In genomic region chr22:50303848-50304527, GRCh38 we compare ENCODE assay signal across 6 cellular contexts. TPM values are rescaled to one million over a fixed set of nuclear protein-coding genes. Genes with fewer than 3 reads are reported as not detected.
A peak's percentile ranks its signal among the peaks of the same experiment; 100 is the strongest.
DNase-seq lines count a peak whose midpoint lies in the region; ATAC-seq and TF ChIP-seq lines count a peak whose summit lies in the region.

No MANE protein-coding gene starts in this region.

- peak overlapping the region; percentile 37 to 91 for H3K27ac ChIP-seq in ovary

- TF ChIP-seq POLR2A in ovary (IDR thresholded peaks at IDR 0.05), result no peak

- ATAC-seq in GM18867 (IDR thresholded peaks at IDR 0.05; ENCODE audit: unreplicated experiment), result no peak
- ATAC-seq in GM18868 (IDR thresholded peaks at IDR 0.05; ENCODE audit: unreplicated experiment), result no peak

- intact Hi-C loops in ovary (cut with DNase I), result no loop called here

- DNase-seq in HFF-Myc (ENCODE audit: extremely low read depth, low read depth) (no peak), cerebellar cortex (ENCODE audit: low spot score) (peak; percentile 61), ovary (peak in 2 of 5 donors; percentile 61 to 66), NCI-H82 (lab: John Stamatoyannopoulos, UW) (no peak)

- WGBS in ovary, 3 donors, result 20 to 40% (median 35%) methylated on average over 8 to 11 of the region's 11 CpGs

- no peaks in the 10 kb centered on the region for H3K36me3 ChIP-seq in ovary

- H3K27me3 ChIP-seq in ovary, result no peaks in the 10 kb centered on the region

- TF ChIP-seq EP300 in ovary (IDR thresholded peaks at IDR 0.05), result no peak

- no peaks in the 10 kb centered on the region for H3K9me3 ChIP-seq in ovary

- TF ChIP-seq CTCF in HFF-Myc (IDR thresholded peaks at IDR 0.05; ENCODE audit: low read depth, low read length, missing control alignments) (no peak), ovary (IDR thresholded peaks at IDR 0.05) (no peak)

- H3K4me3 ChIP-seq in HFF-Myc (replicated peaks; ENCODE audit: low read depth, low read length) (peak overlapping the region; percentile 88), ovary (no peak overlapping the region)

- peaks cover 65% of the 10 kb centered on the region for H3K4me1 ChIP-seq in ovary (ENCODE audit: insufficient read depth)

RNA-seq across cellular contexts. Expression of gene PLXNB2, which starts 3.5 kb away (rescaled TPM):
- 100 to 1,000 TPM; 121 to 274 (median 229) TPM for total RNA-seq in ovary
- polyA plus RNA-seq in ovary, result 100 to 1,000 TPM in 1 of 2 donors, 10 to 100 TPM in 1; 26.5 to 135 TPM

RNA-seq across cellular contexts. Expression of gene DENND6B, which starts 22.8 kb away (rescaled TPM):
- total RNA-seq in ovary, result 10 to 100 TPM in 2 of 7 donors, 1 to 10 TPM in 5; 2.6 to 17.3 (median 7.4) TPM
- 1 to 10 TPM in 1 of 2 donors, under 1 TPM in 1; 0.38 to 5.6 TPM for polyA plus RNA-seq in ovary

RNA-seq across cellular contexts. Expression of gene MAPK11, which starts 33.8 kb away (rescaled TPM):
- 10 to 100 TPM in 4 of 7 donors, 1 to 10 TPM in 3; 2.0 to 31.6 (median 12.0) TPM for total RNA-seq in ovary
- polyA plus RNA-seq in ovary, result 10 to 100 TPM in 1 of 2 donors, under 1 TPM in 1; 0.92 to 13.0 TPM

RNA-seq across cellular contexts. Expression of gene PPP6R2, which starts 39.1 kb away (rescaled TPM):
- 10 to 100 TPM; 30.1 to 52.9 (median 37.8) TPM for total RNA-seq in ovary
- polyA plus RNA-seq in ovary, result 10 to 100 TPM in 1 of 2 donors, 1 to 10 TPM in 1; 8.2 to 33.4 TPM

RNA-seq across cellular contexts. Expression of gene MAPK12, which starts 42.5 kb away (rescaled TPM):
- total RNA-seq in ovary, result 10 to 100 TPM in 6 of 7 donors, 1 to 10 TPM in 1; 7.9 to 35.3 (median 23.3) TPM
- 10 to 100 TPM in 1 of 2 donors, under 1 TPM in 1; 0.87 to 26.5 TPM for polyA plus RNA-seq in ovary
